20 cellular contexts compared by ENCODE assay signal in genomic region chr2:226308981-226309380, GRCh38.
A peak's percentile ranks its signal among the peaks of the same experiment; 100 is the strongest.
DNase-seq lines count a peak whose midpoint lies in the region; TF ChIP-seq lines count a peak whose summit lies in the region.
"Had no signal": no experiment of that assay in that cellular context is flagged by ENCODE, and none has a peak within 500 bp of the region (broad histone marks: within the 10 kb centered on the region; RNA-seq: fewer than 3 reads in every experiment).

No MANE protein-coding gene starts in this region.

- no peak overlapping the region for H3K4me2 ChIP-seq in GM23248 (ENCODE audit: unreplicated experiment)

- in situ Hi-C loops in GM23248 (cut with MboI) (no loop called here), brain microvascular endothelial cell (cut with HindIII; ENCODE audit: low pct_ligation_motif_present, low sequenced_read_pairs) (no loop called here)

- H2AFZ ChIP-seq in GM23248: no peak overlapping the region

- peak; percentile 39 for DNase-seq in AG09319 (ENCODE audit: extremely low read depth, low read depth)
- DNase-seq in GM23248: peak; percentile 86
- peak; percentile 29 for DNase-seq in brain microvascular endothelial cell
- peak; percentile 69 for DNase-seq in myocyte (ENCODE audit: low read depth)
- DNase-seq in Caco-2: no peak
- DNase-seq in HEK293T (ENCODE audit: extremely low spot score): no peak
- DNase-seq in breast epithelium (ENCODE audit: low spot score in 2 of 2): no peak
- DNase-seq in GM10248 (ENCODE audit: extremely low spot score): no peak
- DNase-seq: activated CD8-positive, alpha-beta memory T cell treated with anti-CD3 and anti-CD28 coated beads, Interleukin-2, amount 50 U/mL, for 4 hours; activated naive CD4-positive, alpha-beta T cell treated with anti-CD3 and anti-CD28 coated beads for 36 hours; effector memory CD8-positive, alpha-beta T cell; glutamatergic neuron; kidney; NCI-H1930; nucleus accumbens; upper lobe of right lung had no signal

- no peaks in the 10 kb centered on the region for H3K9me2 ChIP-seq in GM23248 (ENCODE audit: insufficient read depth)

- peaks cover 3% of the 10 kb centered on the region; the same call in 1 of the 2 replicates for H3K4me1 ChIP-seq in GM23248 (ENCODE audit: insufficient read depth)
- 0 out of 2 replicates have a peak, but pooled peaks cover 3% of the 10 kb centered on the region for H3K4me1 ChIP-seq in Caco-2
- H3K4me1 ChIP-seq in breast epithelium: no peaks in the 10 kb centered on the region
- H3K4me1 ChIP-seq: upper lobe of right lung had no signal

- H3K36me3 Mint-ChIP-seq in Caco-2 (ENCODE audit: insufficient read depth, unreplicated experiment): no peaks in the 10 kb centered on the region
- H3K36me3 Mint-ChIP-seq: stimulated activated effector memory CD8-positive, alpha-beta T cell treated with anti-CD3 and anti-CD28 coated beads, Interleukin-12 subunit alpha, Interleukin-12 subunit beta, amount 100 ng/mL, for 72 hours had no signal

- BruUV-seq in Caco-2 (replicated peaks; lab: Mats Ljungman, UMichigan): no TSS peak

- no peaks in the 10 kb centered on the region for H3K36me3 ChIP-seq in GM23248 (ENCODE audit: low read depth)
- no peaks in the 10 kb centered on the region for H3K36me3 ChIP-seq in brain microvascular endothelial cell (replicated peaks)
- H3K36me3 ChIP-seq in Caco-2 (ENCODE audit: control insufficient read depth, insufficient read depth, low read length): no peaks in the 10 kb centered on the region
- H3K36me3 ChIP-seq in breast epithelium: no peaks in the 10 kb centered on the region
- H3K36me3 ChIP-seq: upper lobe of right lung had no signal

- H3F3A ChIP-seq in GM23248 (ENCODE audit: insufficient read depth): peaks cover 3% of the 10 kb centered on the region; the same call in 1 of the 2 replicates

- no peaks in the 10 kb centered on the region for H4K20me1 ChIP-seq in GM23248 (ENCODE audit: insufficient read depth)

- TF ChIP-seq CTCF in AG09319 (IDR thresholded peaks at IDR 0.05; ENCODE audit: low read depth, low read length): no peak
- TF ChIP-seq CTCF in brain microvascular endothelial cell (IDR thresholded peaks at IDR 0.05; ENCODE audit: low read depth, low read length, missing control alignments): no peak
- no peak for TF ChIP-seq CTCF in Caco-2 (IDR thresholded peaks at IDR 0.05; ENCODE audit: insufficient read depth in 1 of 2, low read depth in 1 of 2, low read length in 1 of 2, severe bottlenecking in 1 of 2, unreplicated experiment in 1 of 2)
- no peak for TF ChIP-seq CTCF in breast epithelium (IDR thresholded peaks at IDR 0.05)
- no peak for TF ChIP-seq CTCF in GM10248 (IDR thresholded peaks at IDR 0.05; ENCODE audit: control extremely low read depth, extremely low read depth, low read depth, missing control alignments)

- TF ChIP-seq POLR2A in breast epithelium (IDR thresholded peaks at IDR 0.05): no peak

- 10 to 29% methylated on average over 2 of the region's 2 CpGs for WGBS in GM23248 (ENCODE audit: low coverage in 1 of 2, low lambda C conversion rate in 2 of 2, missing lambda C conversion rate in 2 of 2), 2 experiments

- intact Hi-C loops in Caco-2 (cut with micrococcal nuclease; ENCODE audit: unreplicated experiment): no loop called here
- intact Hi-C loops in breast epithelium (cut with DNase I; ENCODE audit: low total_unique reads): no loop called here

- H3K9me3 Mint-ChIP-seq in Caco-2 (ENCODE audit: unreplicated experiment): peaks cover 9% of the 10 kb centered on the region
- H3K9me3 Mint-ChIP-seq: activated naive CD4-positive, alpha-beta T cell treated with anti-CD3 and anti-CD28 coated beads for 36 hours; effector memory CD8-positive, alpha-beta T cell; stimulated activated effector memory CD8-positive, alpha-beta T cell treated with anti-CD3 and anti-CD28 coated beads, Interleukin-12 subunit alpha, Interleukin-12 subunit beta, amount 100 ng/mL, for 72 hours; T-helper 1 cell treated with Interleukin-12 subunit alpha and Interleukin-12 subunit beta and Interleukin-4 antibody, amounts not matched to agents 30 μg/mL and 1 μg/mL, for 36 hours had no signal

- POLR2A ChIA-PET in Caco-2 (lab: Charles Lee): no interaction called here
- POLR2A ChIA-PET in HEK293T (lab: Yijun Ruan, JAX): no interaction called here
- POLR2A ChIA-PET in GM10248 (lab: Yijun Ruan, JAX): no interaction called here

- no peak overlapping the region for H3K27ac Mint-ChIP-seq in Caco-2 (ENCODE audit: unreplicated experiment)
- H3K27ac Mint-ChIP-seq: activated naive CD4-positive, alpha-beta T cell treated with anti-CD3 and anti-CD28 coated beads for 36 hours; effector memory CD8-positive, alpha-beta T cell; stimulated activated effector memory CD8-positive, alpha-beta T cell treated with anti-CD3 and anti-CD28 coated beads, Interleukin-12 subunit alpha, Interleukin-12 subunit beta, amount 100 ng/mL, for 72 hours; T-helper 1 cell treated with Interleukin-12 subunit alpha and Interleukin-12 subunit beta and Interleukin-4 antibody, amounts not matched to agents 30 μg/mL and 1 μg/mL, for 36 hours had no signal

- H3K9ac ChIP-seq in GM23248: no peak overlapping the region

- no peak overlapping the region for H3K4me3 Mint-ChIP-seq in Caco-2 (ENCODE audit: unreplicated experiment)
- H3K4me3 Mint-ChIP-seq: activated naive CD4-positive, alpha-beta T cell treated with anti-CD3 and anti-CD28 coated beads for 36 hours; effector memory CD8-positive, alpha-beta T cell; stimulated activated effector memory CD8-positive, alpha-beta T cell treated with anti-CD3 and anti-CD28 coated beads, Interleukin-12 subunit alpha, Interleukin-12 subunit beta, amount 100 ng/mL, for 72 hours; T-helper 1 cell treated with Interleukin-12 subunit alpha and Interleukin-12 subunit beta and Interleukin-4 antibody, amounts not matched to agents 30 μg/mL and 1 μg/mL, for 36 hours had no signal

- H3K27me3 ChIP-seq in GM23248 (replicated peaks; ENCODE audit: insufficient read depth) (no peaks in the 10 kb centered on the region), brain microvascular endothelial cell (replicated peaks) (no peaks in the 10 kb centered on the region), Caco-2 (replicated peaks; ENCODE audit: control insufficient read depth, insufficient read depth, low read length) (no peaks in the 10 kb centered on the region), breast epithelium (no peaks in the 10 kb centered on the region)
- H3K27me3 ChIP-seq: upper lobe of right lung had no signal

- peaks cover 7% of the 10 kb centered on the region for H3K4me1 Mint-ChIP-seq in Caco-2 (ENCODE audit: low read depth, unreplicated experiment)
- H3K4me1 Mint-ChIP-seq: stimulated activated effector memory CD8-positive, alpha-beta T cell treated with anti-CD3 and anti-CD28 coated beads, Interleukin-12 subunit alpha, Interleukin-12 subunit beta, amount 100 ng/mL, for 72 hours had no signal

- H3K9me3 ChIP-seq in GM23248 (ENCODE audit: low read depth) (no peaks in the 10 kb centered on the region), Caco-2 (no peaks in the 10 kb centered on the region), breast epithelium (no peaks in the 10 kb centered on the region)
- H3K9me3 ChIP-seq: upper lobe of right lung had no signal

- H3K4me3 ChIP-seq in GM23248 (no peak overlapping the region), brain microvascular endothelial cell (ENCODE audit: low read depth, low read length) (no peak overlapping the region), Caco-2 (ENCODE audit: low read depth, low read length) (no peak overlapping the region), breast epithelium (no peak overlapping the region)
- H3K4me3 ChIP-seq: skin epidermis, upper lobe of right lung had no signal

- CTCF ChIA-PET in Caco-2 (lab: Charles Lee): no interaction called here
- CTCF ChIA-PET in HEK293T (lab: Yijun Ruan, JAX): no interaction called here
- CTCF ChIA-PET in GM10248 (lab: Yijun Ruan, JAX): no interaction called here

- no peaks in the 10 kb centered on the region for H3K27me3 Mint-ChIP-seq in Caco-2 (ENCODE audit: insufficient read depth, unreplicated experiment)

- no peaks in the 10 kb centered on the region for H3K79me2 ChIP-seq in GM23248 (ENCODE audit: insufficient read depth)

- H3K27ac ChIP-seq in GM23248 (no peak overlapping the region), brain microvascular endothelial cell (no peak overlapping the region), breast epithelium (no peak overlapping the region)
- H3K27ac ChIP-seq: RWPE1, skin epidermis, upper lobe of right lung had no signal

TF ChIP-seq in HEK293T, 16 proteins besides CTCF, POLR2A, EP300 and RAD21:
- no peak for TF ChIP-seq L3MBTL2 (conservative IDR thresholded peaks at IDR 0.05)
- no peak for TF ChIP-seq NFRKB (IDR thresholded peaks at IDR 0.05)
- no peak for TF ChIP-seq LEF1 (IDR thresholded peaks at IDR 0.05; ENCODE audit: borderline replicate concordance)
- TF ChIP-seq HDGF (IDR thresholded peaks at IDR 0.05; ENCODE audit: borderline replicate concordance): no peak
- no peak for TF ChIP-seq FOXK2 (IDR thresholded peaks at IDR 0.05)
- no peak for TF ChIP-seq ELF4 (IDR thresholded peaks at IDR 0.05)
- no peak for TF ChIP-seq TARDBP (IDR thresholded peaks at IDR 0.05)
- TF ChIP-seq SP1 (IDR thresholded peaks at IDR 0.05): no peak
- TF ChIP-seq, protein P1, sequence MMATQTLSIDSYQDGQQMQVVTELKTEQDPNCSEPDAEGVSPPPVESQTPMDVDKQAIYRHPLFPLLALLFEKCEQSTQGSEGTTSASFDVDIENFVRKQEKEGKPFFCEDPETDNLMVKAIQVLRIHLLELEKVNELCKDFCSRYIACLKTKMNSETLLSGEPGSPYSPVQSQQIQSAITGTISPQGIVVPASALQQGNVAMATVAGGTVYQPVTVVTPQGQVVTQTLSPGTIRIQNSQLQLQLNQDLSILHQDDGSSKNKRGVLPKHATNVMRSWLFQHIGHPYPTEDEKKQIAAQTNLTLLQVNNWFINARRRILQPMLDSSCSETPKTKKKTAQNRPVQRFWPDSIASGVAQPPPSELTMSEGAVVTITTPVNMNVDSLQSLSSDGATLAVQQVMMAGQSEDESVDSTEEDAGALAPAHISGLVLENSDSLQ (IDR thresholded peaks at IDR 0.05): no peak
- TF ChIP-seq SUZ12 (IDR thresholded peaks at IDR 0.05): no peak
- no peak for TF ChIP-seq FOXA1 (IDR thresholded peaks at IDR 0.05)
- TF ChIP-seq CTBP1 (IDR thresholded peaks at IDR 0.05; ENCODE audit: borderline replicate concordance): no peak
TF ChIP-seq in HEK293T: peak in this region for 0.

Comparison
In these comparisons a context has a peak if more than half of its experiments do, and no peak if none do; other contexts are left out.
1. DNase-seq: peak in AG09319 (single experiment), GM23248 (single experiment), brain microvascular endothelial cell (single experiment) and myocyte (single experiment); none in Caco-2 (0 of 2), HEK293T (single experiment), breast epithelium (0 of 2) and GM10248 (single experiment).